ENCODE assay signal across 8 cellular contexts in the genomic region with DNA sequence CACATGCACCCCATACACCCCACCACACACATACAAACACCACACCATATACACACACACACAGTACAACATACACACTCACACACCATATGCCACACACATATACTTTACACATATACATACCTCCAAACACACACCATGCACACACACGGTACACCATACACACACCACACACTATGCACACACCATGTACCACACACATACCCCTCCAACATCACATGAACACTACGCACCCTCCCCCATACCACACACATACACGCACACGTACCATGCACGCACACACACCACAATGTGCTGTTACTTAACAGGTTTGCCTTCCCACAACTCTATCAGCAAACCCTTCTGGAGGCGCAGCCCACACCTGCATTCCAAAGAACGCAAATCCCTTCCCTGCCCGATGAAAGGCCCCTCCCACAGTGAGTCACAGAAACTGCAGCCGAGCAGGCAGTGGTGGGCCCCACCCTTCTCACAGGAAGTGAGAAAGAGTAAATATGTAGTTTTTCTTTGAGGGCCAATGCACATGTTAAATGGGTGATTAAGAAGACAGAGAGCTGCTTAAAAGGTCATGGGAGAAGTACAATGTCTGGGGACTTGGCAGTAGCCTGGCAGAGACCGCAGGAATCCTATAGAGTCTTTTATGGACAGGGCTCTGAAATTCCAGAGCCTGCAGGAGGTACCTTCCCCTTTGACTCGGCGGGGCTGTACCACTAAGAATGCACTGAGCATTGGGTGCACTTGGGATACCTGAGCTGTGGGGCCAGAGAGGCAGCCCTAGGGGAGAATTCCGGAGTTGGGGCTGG. TPM values are rescaled to one million over a fixed set of nuclear protein-coding genes. Genes with fewer than 3 reads are reported as not detected.
DNase-seq lines count a peak whose midpoint lies in the region; ATAC-seq and TF ChIP-seq lines count a peak whose summit lies in the region.

No MANE protein-coding gene starts in this region.

- peak overlapping the region; percentile 61 to 96 (median 83) for H3K4me2 ChIP-seq in BLaER1 treated with 17β-estradiol and CSF1 and Interleukin-3, amounts not matched to agents 10 nM and 100 nM
- peak overlapping the region; percentile 78 for H3K4me2 ChIP-seq in smooth muscle cell

- H3K4me1 ChIP-seq in BLaER1 treated with 17β-estradiol and CSF1 and Interleukin-3, amounts not matched to agents 10 nM and 100 nM, result peaks cover 42 to 92% (median 70%) of the 10 kb centered on the region in 10 experiments
- peaks cover 18% of the 10 kb centered on the region for H3K4me1 ChIP-seq in smooth muscle cell (ENCODE audit: low read depth)

- no peak for TF ChIP-seq CTCF in smooth muscle cell (IDR thresholded peaks at IDR 0.05; ENCODE audit: borderline replicate concordance, insufficient read depth, poor library complexity, severe bottlenecking)

- H3F3A ChIP-seq in smooth muscle cell (ENCODE audit: low read depth), result peaks cover 6% of the 10 kb centered on the region

- H2AFZ ChIP-seq in smooth muscle cell (ENCODE audit: low read depth), result peak overlapping the region; percentile 21

- H3K27me3 ChIP-seq in BLaER1 treated with 17β-estradiol and CSF1 and Interleukin-3, amounts not matched to agents 10 nM and 100 nM, result no peaks in the 10 kb centered on the region
- H3K27me3 ChIP-seq in smooth muscle cell (ENCODE audit: low read depth), result no peaks in the 10 kb centered on the region

- peak overlapping the region in 10 of 11 experiments; percentile 53 to 85 (median 76); a peak in 19 of 22 replicates for H3K27ac ChIP-seq in BLaER1 treated with 17β-estradiol and CSF1 and Interleukin-3, amounts not matched to agents 10 nM and 100 nM
- H3K27ac ChIP-seq in smooth muscle cell (ENCODE audit: low read depth), result peak overlapping the region; percentile 93

- ATAC-seq in GM19328 (IDR thresholded peaks at IDR 0.05; ENCODE audit: unreplicated experiment) (peak; percentile 81), HG03432 (IDR thresholded peaks at IDR 0.05; ENCODE audit: unreplicated experiment) (peak; percentile 96), left ventricle myocardium superior (peak; percentile 58)

- WGBS in smooth muscle cell (ENCODE audit: low lambda C conversion rate), result 17% methylated on average over 13 of the region's 13 CpGs

- H4K20me1 ChIP-seq in BLaER1 treated with 17β-estradiol and CSF1 and Interleukin-3, amounts not matched to agents 10 nM and 100 nM, result no peaks in the 10 kb centered on the region
- H4K20me1 ChIP-seq in smooth muscle cell (ENCODE audit: low read depth), result no peaks in the 10 kb centered on the region

- H3K79me2 ChIP-seq in smooth muscle cell (ENCODE audit: low read depth), result no peaks in the 10 kb centered on the region

- no peaks in the 10 kb centered on the region for H3K36me3 ChIP-seq in BLaER1 treated with 17β-estradiol and CSF1 and Interleukin-3, amounts not matched to agents 10 nM and 100 nM
- no peaks in the 10 kb centered on the region for H3K36me3 ChIP-seq in smooth muscle cell (ENCODE audit: low read depth)

- peak; percentile 54 for TF ChIP-seq POLR2A in Raji (IDR thresholded peaks at IDR 0.05; ENCODE audit: insufficient read depth, low read depth, low read length)

- intact Hi-C loops in left ventricle myocardium superior (cut with micrococcal nuclease), result no loop called here

- peak; percentile 77 for DNase-seq in activated gamma-delta T cell treated with anti-CD3 and anti-CD28 coated beads, Interleukin-2, amount 50 U/mL, for 16 hours (ENCODE audit: low read depth)
- DNase-seq in left ventricle myocardium superior (no peak), smooth muscle cell (lab: John Stamatoyannopoulos, UW; ENCODE audit: unreplicated experiment) (no peak), KG1 (lab: John Stamatoyannopoulos, UW) (no peak)

- 0 out of 20 replicates have a peak overlapping the region, but pooled peaks of 1 of the 10 experiments have one; percentile 1 for H3K4me3 ChIP-seq in BLaER1 treated with 17β-estradiol and CSF1 and Interleukin-3, amounts not matched to agents 10 nM and 100 nM
- H3K4me3 ChIP-seq in smooth muscle cell, result peak overlapping the region; percentile 21

- H3K9me3 ChIP-seq in BLaER1 treated with 17β-estradiol and CSF1 and Interleukin-3, amounts not matched to agents 10 nM and 100 nM (replicated peaks in 1 of 11), result no peaks in the 10 kb centered on the region
- H3K9me3 ChIP-seq in smooth muscle cell (replicated peaks; ENCODE audit: low read depth), result no peaks in the 10 kb centered on the region

- H3K9ac ChIP-seq in BLaER1 treated with 17β-estradiol and CSF1 and Interleukin-3, amounts not matched to agents 10 nM and 100 nM, result peak overlapping the region in 6 of 11 experiments; percentile 15 to 71 (median 54); a peak in 9 of 22 replicates
- H3K9ac ChIP-seq in smooth muscle cell (ENCODE audit: low read depth), result peak overlapping the region; percentile 57

RNA-seq across cellular contexts. Expression of a gene that starts 34.1 kb away (rescaled TPM):
- total RNA-seq in left ventricle myocardium superior (195 TPM), smooth muscle cell (98.4 and 113 TPM in 2 replicates)
- polyA plus RNA-seq in smooth muscle cell, result 55.0 and 190 TPM in 2 replicates
